20 cellular contexts compared by ENCODE assay signal in the genomic region with DNA sequence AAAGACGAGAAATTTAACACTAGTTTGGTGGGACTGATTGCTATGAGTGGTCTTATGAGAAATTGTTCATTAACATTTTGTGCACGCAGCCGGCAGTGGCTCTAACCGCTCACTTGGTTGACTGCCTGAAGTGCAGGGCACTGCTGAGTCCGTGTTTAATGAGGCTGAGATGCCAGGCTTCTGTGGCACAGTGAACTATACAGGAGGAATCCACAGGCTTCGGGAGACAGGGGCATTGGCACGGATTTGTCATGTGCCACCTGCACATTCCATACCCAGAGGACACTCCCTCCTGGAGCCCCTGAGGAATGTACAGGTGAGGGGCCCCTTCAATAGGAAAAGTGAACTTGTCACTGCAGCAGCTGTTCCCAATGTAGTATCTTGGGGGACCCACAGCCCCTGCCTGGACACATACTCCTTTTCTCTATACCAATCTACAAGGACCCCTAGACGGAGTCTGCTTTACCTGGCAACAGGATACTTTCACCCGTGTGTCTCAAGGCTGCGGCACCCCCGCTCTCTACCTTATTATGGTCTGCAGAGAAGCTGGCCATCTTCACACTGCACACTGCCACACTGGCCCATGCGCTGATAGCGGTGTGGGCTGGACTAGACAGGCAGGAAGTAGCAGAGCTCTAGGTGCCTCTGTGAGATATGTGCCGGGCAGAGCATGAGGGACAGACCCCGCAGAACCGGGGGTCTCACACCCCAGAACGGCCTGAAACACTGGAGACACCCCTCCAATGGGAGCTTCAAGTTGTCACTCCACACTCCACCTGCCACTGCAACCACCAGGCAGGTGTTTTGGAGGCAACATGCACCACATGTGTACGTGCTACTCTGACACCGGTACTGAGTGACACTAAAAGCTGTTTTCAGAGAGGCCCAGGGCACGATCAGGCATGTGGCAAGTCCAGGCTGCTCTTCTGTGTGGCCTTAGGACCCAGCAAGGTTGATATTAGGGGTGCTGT.
DNase-seq lines count a peak whose midpoint lies in the region; ATAC-seq and TF ChIP-seq lines count a peak whose summit lies in the region.
"Had no signal": no experiment of that assay in that cellular context is flagged by ENCODE, and none has a peak within 500 bp of the region (broad histone marks: within the 10 kb centered on the region; RNA-seq: fewer than 3 reads in every experiment).

No MANE protein-coding gene starts in this region.

- H3K4me3 Mint-ChIP-seq in osteocyte (ENCODE audit: unreplicated experiment), result no peak overlapping the region
- H3K4me3 Mint-ChIP-seq: central memory CD8-positive, alpha-beta T cell; natural killer cell treated with Interleukin-12 subunit alpha and Interleukin-12 subunit beta and Interleukin-15 and Interleukin-18, amount 100 ng/mL, for 72 hours; T-cell had no signal

- no peaks in the 10 kb centered on the region for H3K4me1 ChIP-seq in A673 (ENCODE audit: insufficient read depth, low read length, poor library complexity, severe bottlenecking)
- H3K4me1 ChIP-seq: psoas muscle had no signal

- H3K4me3 ChIP-seq in kidney epithelial cell (ENCODE audit: low read depth, low read length) (no peak overlapping the region), A673 (ENCODE audit: low read depth, low read length, poor library complexity, severe bottlenecking) (no peak overlapping the region)
- H3K4me3 ChIP-seq: esophagus squamous epithelium, psoas muscle, spleen had no signal

- POLR2A ChIA-PET in A673 (lab: Charles Lee; ENCODE audit: low non-redundant PET), result no interaction called here

- CTCF ChIA-PET in A673 (lab: Charles Lee), result no interaction called here

- in situ Hi-C loops in KBM-7 (cut with MboI; ENCODE audit: low pct_unique_long_range_greater_than_20kb, low sequenced_read_pairs), result no loop called here

- H3K9me3 ChIP-seq in A673 (ENCODE audit: low read depth, low read length, poor library complexity, severe bottlenecking), result no peaks in the 10 kb centered on the region
- H3K9me3 ChIP-seq: esophagus squamous epithelium, psoas muscle, spleen had no signal

- no peaks in the 10 kb centered on the region for H3K27me3 Mint-ChIP-seq in osteocyte (ENCODE audit: unreplicated experiment)
- H3K27me3 Mint-ChIP-seq: central memory CD8-positive, alpha-beta T cell; natural killer cell treated with Interleukin-12 subunit alpha and Interleukin-12 subunit beta and Interleukin-15 and Interleukin-18, amount 100 ng/mL, for 72 hours; T-cell had no signal

- ATAC-seq in GM21576 (IDR thresholded peaks at IDR 0.05; ENCODE audit: unreplicated experiment) (peak; percentile 21), HG03135 (IDR thresholded peaks at IDR 0.05; ENCODE audit: unreplicated experiment) (no peak)
- ATAC-seq: T-cell had no signal

- peaks cover 15% of the 10 kb centered on the region for H3K4me1 Mint-ChIP-seq in osteocyte (ENCODE audit: unreplicated experiment)

- DNase-seq in SW480 (ENCODE audit: low spot score) (peak; percentile 31), kidney epithelial cell (ENCODE audit: low read depth) (peak; percentile 56), osteocyte (ENCODE audit: extremely low spot score, unreplicated experiment) (peak; percentile 75), A673 (ENCODE audit: low spot score) (no peak), KBM-7 (no peak)
- DNase-seq: activated naive CD4-positive, alpha-beta T cell treated with Interleukin-2 at 50 U/mL for 16 hours; activated T-cell treated with anti-CD3 and anti-CD28 coated beads for 4 hours; DND-41; effector memory CD4-positive, alpha-beta T cell; esophagus squamous epithelium; mesendoderm; NCI-H2171; psoas muscle; SHP77 treated with DMSO at 0.1 percent for 48 hours; spleen; T-cell had no signal

- no peak for TF ChIP-seq CTCF in kidney epithelial cell (IDR thresholded peaks at IDR 0.05; ENCODE audit: insufficient read depth, low read length, poor library complexity, severe bottlenecking)
- TF ChIP-seq CTCF in osteocyte (IDR thresholded peaks at IDR 0.05), result no peak
- no peak for TF ChIP-seq CTCF in A673 (conservative IDR thresholded peaks at IDR 0.05; ENCODE audit: low read depth, low read length)

- peaks cover 7% of the 10 kb centered on the region for H3K36me3 Mint-ChIP-seq in osteocyte (ENCODE audit: unreplicated experiment)

- no peaks in the 10 kb centered on the region for H3K27me3 ChIP-seq in kidney epithelial cell (ENCODE audit: control insufficient read depth, insufficient read depth, low read length)
- no peaks in the 10 kb centered on the region for H3K27me3 ChIP-seq in A673 (replicated peaks; ENCODE audit: insufficient read depth, low read depth, low read length, poor library complexity)
- H3K27me3 ChIP-seq: esophagus squamous epithelium, spleen had no signal

- no peak overlapping the region for H3K27ac Mint-ChIP-seq in osteocyte (ENCODE audit: unreplicated experiment)
- H3K27ac Mint-ChIP-seq: T-cell had no signal

- H3K36me3 ChIP-seq in kidney epithelial cell (ENCODE audit: control insufficient read depth, insufficient read depth, low read length) (no peaks in the 10 kb centered on the region), A673 (ENCODE audit: insufficient read depth, low read length, poor library complexity, severe bottlenecking) (no peaks in the 10 kb centered on the region)

- BruUV-seq in A673 (replicated peaks; lab: Mats Ljungman, UMichigan), result no TSS peak

- no peaks in the 10 kb centered on the region for H3K9me3 Mint-ChIP-seq in osteocyte (ENCODE audit: unreplicated experiment)
- H3K9me3 Mint-ChIP-seq: central memory CD8-positive, alpha-beta T cell; natural killer cell treated with Interleukin-12 subunit alpha and Interleukin-12 subunit beta and Interleukin-15 and Interleukin-18, amount 100 ng/mL, for 72 hours; T-cell had no signal

- H3K27ac ChIP-seq in A673 (ENCODE audit: low read depth, low read length, poor library complexity, severe bottlenecking), result no peak overlapping the region
- H3K27ac ChIP-seq: esophagus squamous epithelium, psoas muscle had no signal

- intact Hi-C loops in A673 (cut with micrococcal nuclease; ENCODE audit: unreplicated experiment), result no loop called here

Comparison
In these comparisons a context has a peak if more than half of its experiments do, and no peak if none do; other contexts are left out.
1. DNase-seq: peak in SW480 (single experiment), kidney epithelial cell (single experiment) and osteocyte (single experiment); none in A673 (single experiment) and KBM-7 (single experiment).